Comparison of ENCODE assay signal across 1 cellular context in genomic region chr10:71770789-71771188, GRCh38.
TF ChIP-seq lines count a peak whose summit lies in the region.

No MANE protein-coding gene starts in this region.

TF ChIP-seq in IMR-90, 13 proteins besides CTCF, POLR2A, EP300 and RAD21 (continued from another document):
- TF ChIP-seq ELK1 (IDR thresholded peaks at IDR 0.05; ENCODE audit: borderline replicate concordance, low read depth, low read length) (no peak), CHD1 (IDR thresholded peaks at IDR 0.05; ENCODE audit: low read depth, low read length) (no peak), MAFK (IDR thresholded peaks at IDR 0.05; ENCODE audit: low read depth, low read length) (no peak), FOS (IDR thresholded peaks at IDR 0.05; ENCODE audit: low read depth, low read length) (no peak), MAZ (IDR thresholded peaks at IDR 0.05; ENCODE audit: borderline replicate concordance, low read depth, low read length) (no peak)
